In genomic region chr3:155356594-155357370, GRCh38 we compare ENCODE assay signal across 12 cellular contexts.
A peak's percentile ranks its signal among the peaks of the same experiment; 100 is the strongest.
DNase-seq lines count a peak whose midpoint lies in the region; ATAC-seq and TF ChIP-seq lines count a peak whose summit lies in the region.
"Had no signal": no experiment of that assay in that cellular context is flagged by ENCODE, and none has a peak within 500 bp of the region (broad histone marks: within the 10 kb centered on the region; RNA-seq: fewer than 3 reads in every experiment).

No MANE protein-coding gene starts in this region.

- no peaks in the 10 kb centered on the region for H3K36me3 Mint-ChIP-seq in activated CD8-positive, alpha-beta T cell treated with anti-CD3 and anti-CD28 coated beads for 36 hours (ENCODE audit: low read depth)
- H3K36me3 Mint-ChIP-seq in activated CD8-positive, alpha-beta T cell treated with anti-CD3 and anti-CD28 coated beads, Interleukin-2, amount 10 ng/mL, durations not matched to agents 7 days and 5 days (ENCODE audit: low read depth), result no peaks in the 10 kb centered on the region
- no peaks in the 10 kb centered on the region for H3K36me3 Mint-ChIP-seq in stimulated activated effector memory CD8-positive, alpha-beta T cell treated with anti-CD3 and anti-CD28 coated beads, Interleukin-12 subunit alpha, Interleukin-12 subunit beta, amount 100 ng/mL, for 72 hours

- POLR2A ChIA-PET in activated CD8-positive, alpha-beta T cell treated with anti-CD3 and anti-CD28 coated beads for 36 hours (lab: Charles Lee), result no interaction called here
- POLR2A ChIA-PET in activated CD8-positive, alpha-beta T cell treated with anti-CD3 and anti-CD28 coated beads, Interleukin-2, amount 10 ng/mL, durations not matched to agents 7 days and 5 days (lab: Charles Lee), result no interaction called here

- peak; percentile 6 for DNase-seq in activated CD8-positive, alpha-beta T cell treated with anti-CD3 and anti-CD28 coated beads for 36 hours
- no peak for DNase-seq in activated CD8-positive, alpha-beta T cell treated with anti-CD3 and anti-CD28 coated beads, Interleukin-2, amount 10 ng/mL, durations not matched to agents 7 days and 5 days
- peak; percentile 22 for DNase-seq in RPMI7951 (ENCODE audit: low read depth)
- no peak for DNase-seq in fibroblast of villous mesenchyme (ENCODE audit: low read depth)
- DNase-seq in stimulated activated effector memory CD8-positive, alpha-beta T cell treated with anti-CD3 and anti-CD28 coated beads, Interleukin-12 subunit alpha, Interleukin-12 subunit beta, amount 100 ng/mL, for 72 hours (ENCODE audit: low spot score in 2 of 2), result no peak
- DNase-seq in ureter (ENCODE audit: low spot score), result no peak
- DNase-seq in NCI-H1694 treated with DMSO at 0.1 percent for 48 hours (lab: John Stamatoyannopoulos, UW), result no peak
- DNase-seq: activated T-cell treated with anti-CD3 and anti-CD28 coated beads, Interleukin-2, amount 50 U/mL, for 24 hours; AML-193; gastrocnemius medialis; MV-4-11 had no signal

- H3K4me3 Mint-ChIP-seq in activated CD8-positive, alpha-beta T cell treated with anti-CD3 and anti-CD28 coated beads for 36 hours, result no peak overlapping the region
- H3K4me3 Mint-ChIP-seq in activated CD8-positive, alpha-beta T cell treated with anti-CD3 and anti-CD28 coated beads, Interleukin-2, amount 10 ng/mL, durations not matched to agents 7 days and 5 days, result no peak overlapping the region
- H3K4me3 Mint-ChIP-seq in stimulated activated effector memory CD8-positive, alpha-beta T cell treated with anti-CD3 and anti-CD28 coated beads, Interleukin-12 subunit alpha, Interleukin-12 subunit beta, amount 100 ng/mL, for 72 hours, result no peak overlapping the region
- H3K4me3 Mint-ChIP-seq: activated T-cell treated with anti-CD3 and anti-CD28 coated beads, Interleukin-2, amount 50 U/mL, for 24 hours had no signal

- no peaks in the 10 kb centered on the region for H3K4me1 Mint-ChIP-seq in activated CD8-positive, alpha-beta T cell treated with anti-CD3 and anti-CD28 coated beads for 36 hours (ENCODE audit: low read depth)
- H3K4me1 Mint-ChIP-seq in activated CD8-positive, alpha-beta T cell treated with anti-CD3 and anti-CD28 coated beads, Interleukin-2, amount 10 ng/mL, durations not matched to agents 7 days and 5 days (ENCODE audit: low read depth), result no peaks in the 10 kb centered on the region
- no peaks in the 10 kb centered on the region for H3K4me1 Mint-ChIP-seq in stimulated activated effector memory CD8-positive, alpha-beta T cell treated with anti-CD3 and anti-CD28 coated beads, Interleukin-12 subunit alpha, Interleukin-12 subunit beta, amount 100 ng/mL, for 72 hours

- intact Hi-C loops in activated CD8-positive, alpha-beta T cell treated with anti-CD3 and anti-CD28 coated beads for 36 hours (cut with micrococcal nuclease), result no loop called here

- no peak overlapping the region for H3K27ac Mint-ChIP-seq in activated CD8-positive, alpha-beta T cell treated with anti-CD3 and anti-CD28 coated beads for 36 hours
- no peak overlapping the region for H3K27ac Mint-ChIP-seq in activated CD8-positive, alpha-beta T cell treated with anti-CD3 and anti-CD28 coated beads, Interleukin-2, amount 10 ng/mL, durations not matched to agents 7 days and 5 days
- no peak overlapping the region for H3K27ac Mint-ChIP-seq in stimulated activated effector memory CD8-positive, alpha-beta T cell treated with anti-CD3 and anti-CD28 coated beads, Interleukin-12 subunit alpha, Interleukin-12 subunit beta, amount 100 ng/mL, for 72 hours
- H3K27ac Mint-ChIP-seq: activated T-cell treated with anti-CD3 and anti-CD28 coated beads, Interleukin-2, amount 50 U/mL, for 24 hours had no signal

- peaks cover 2% of the 10 kb centered on the region for H3K27me3 Mint-ChIP-seq in activated CD8-positive, alpha-beta T cell treated with anti-CD3 and anti-CD28 coated beads for 36 hours
- H3K27me3 Mint-ChIP-seq in activated CD8-positive, alpha-beta T cell treated with anti-CD3 and anti-CD28 coated beads, Interleukin-2, amount 10 ng/mL, durations not matched to agents 7 days and 5 days (ENCODE audit: low read depth), result no peaks in the 10 kb centered on the region
- H3K27me3 Mint-ChIP-seq: activated T-cell treated with anti-CD3 and anti-CD28 coated beads, Interleukin-2, amount 50 U/mL, for 24 hours had no signal

- no peak for TF ChIP-seq CTCF in activated CD8-positive, alpha-beta T cell treated with anti-CD3 and anti-CD28 coated beads for 36 hours (IDR thresholded peaks at IDR 0.05)
- TF ChIP-seq CTCF in fibroblast of villous mesenchyme (IDR thresholded peaks at IDR 0.05; ENCODE audit: insufficient read depth, low read depth, low read length), result peak; percentile 34

- no peaks in the 10 kb centered on the region for H3K9me3 Mint-ChIP-seq in activated CD8-positive, alpha-beta T cell treated with anti-CD3 and anti-CD28 coated beads for 36 hours
- H3K9me3 Mint-ChIP-seq in activated CD8-positive, alpha-beta T cell treated with anti-CD3 and anti-CD28 coated beads, Interleukin-2, amount 10 ng/mL, durations not matched to agents 7 days and 5 days (ENCODE audit: insufficient read depth), result no peaks in the 10 kb centered on the region
- H3K9me3 Mint-ChIP-seq in stimulated activated effector memory CD8-positive, alpha-beta T cell treated with anti-CD3 and anti-CD28 coated beads, Interleukin-12 subunit alpha, Interleukin-12 subunit beta, amount 100 ng/mL, for 72 hours, result no peaks in the 10 kb centered on the region
- H3K9me3 Mint-ChIP-seq: activated T-cell treated with anti-CD3 and anti-CD28 coated beads, Interleukin-2, amount 50 U/mL, for 24 hours had no signal

- no peak for ATAC-seq in activated CD8-positive, alpha-beta T cell treated with anti-CD3 and anti-CD28 coated beads for 36 hours
- no peak for ATAC-seq in activated CD8-positive, alpha-beta T cell treated with anti-CD3 and anti-CD28 coated beads, Interleukin-2, amount 10 ng/mL, durations not matched to agents 7 days and 5 days
- ATAC-seq in stimulated activated effector memory CD8-positive, alpha-beta T cell treated with anti-CD3 and anti-CD28 coated beads, Interleukin-12 subunit alpha, Interleukin-12 subunit beta, amount 100 ng/mL, for 72 hours, result peak; percentile 29
- ATAC-seq in HG03439 (IDR thresholded peaks at IDR 0.05; ENCODE audit: unreplicated experiment), result no peak
- ATAC-seq: gastrocnemius medialis had no signal

- no peak overlapping the region for H3K4me3 ChIP-seq in fibroblast of villous mesenchyme (ENCODE audit: low read depth, low read length)
- H3K4me3 ChIP-seq: gastrocnemius medialis had no signal

- CTCF ChIA-PET in activated CD8-positive, alpha-beta T cell treated with anti-CD3 and anti-CD28 coated beads for 36 hours (lab: Charles Lee), result interaction anchor here (1.0 kb wide), 1 partner anchor 345 kb away, joined by 4 read pairs; no protein-coding TSS in a partner anchor
- CTCF ChIA-PET in activated CD8-positive, alpha-beta T cell treated with anti-CD3 and anti-CD28 coated beads, Interleukin-2, amount 10 ng/mL, durations not matched to agents 7 days and 5 days (lab: Charles Lee), result no interaction called here

Comparison
In these comparisons a context has a peak if more than half of its experiments do, and no peak if none do; other contexts are left out.
1. DNase-seq: peak in activated CD8-positive, alpha-beta T cell treated with anti-CD3 and anti-CD28 coated beads for 36 hours (single experiment) and RPMI7951 (single experiment); none in activated CD8-positive, alpha-beta T cell treated with anti-CD3 and anti-CD28 coated beads, Interleukin-2, amount 10 ng/mL, durations not matched to agents 7 days and 5 days (single experiment), fibroblast of villous mesenchyme (single experiment), stimulated activated effector memory CD8-positive, alpha-beta T cell treated with anti-CD3 and anti-CD28 coated beads, Interleukin-12 subunit alpha, Interleukin-12 subunit beta, amount 100 ng/mL, for 72 hours (0 of 2), ureter (single experiment) and NCI-H1694 treated with DMSO at 0.1 percent for 48 hours (single experiment).